In genomic region chr11:14775897-14776296, GRCh38 we compare ENCODE assay signal across 15 cellular contexts.
DNase-seq lines count a peak whose midpoint lies in the region; ATAC-seq and TF ChIP-seq lines count a peak whose summit lies in the region.
"Had no signal": no experiment of that assay in that cellular context is flagged by ENCODE, and none has a peak within 500 bp of the region (broad histone marks: within the 10 kb centered on the region; RNA-seq: fewer than 3 reads in every experiment).

No MANE protein-coding gene starts in this region.

- H3K9me3 Mint-ChIP-seq in activated CD4-positive, alpha-beta T cell treated with anti-CD3 and anti-CD28 coated beads for 36 hours (ENCODE audit: low read depth), result peaks cover 4% of the 10 kb centered on the region
- H3K9me3 Mint-ChIP-seq in activated CD4-positive, alpha-beta T cell treated with anti-CD3 and anti-CD28 coated beads, Interleukin-2, amount 10 ng/mL, durations not matched to agents 7 days and 5 days, result peaks cover 27% of the 10 kb centered on the region
- peaks cover 18% of the 10 kb centered on the region for H3K9me3 Mint-ChIP-seq in activated CD8-positive, alpha-beta T cell treated with anti-CD3 and anti-CD28 coated beads, Interleukin-2, amount 10 ng/mL, durations not matched to agents 7 days and 5 days (ENCODE audit: insufficient read depth)
- H3K9me3 Mint-ChIP-seq in stimulated activated effector memory CD8-positive, alpha-beta T cell treated with anti-CD3 and anti-CD28 coated beads, Interleukin-12 subunit alpha, Interleukin-12 subunit beta, amount 100 ng/mL, for 72 hours, result peaks cover 5% of the 10 kb centered on the region
- H3K9me3 Mint-ChIP-seq: IgD-negative memory B cell had no signal

- no peak overlapping the region for H2AFZ ChIP-seq in DND-41 (ENCODE audit: low read depth, low read length)
- H2AFZ ChIP-seq: GM23248 had no signal

- peaks cover 11% of the 10 kb centered on the region for H3K36me3 ChIP-seq in DND-41 (ENCODE audit: insufficient read depth, low read length)
- H3K36me3 ChIP-seq: HAP-1 had no signal

- no peak overlapping the region for H3K4me3 ChIP-seq in DND-41 (ENCODE audit: low read depth in 1 of 2, low read length in 2 of 2)
- H3K4me3 ChIP-seq: GM23248, HAP-1 had no signal

- no peak overlapping the region for H3K4me3 Mint-ChIP-seq in activated CD4-positive, alpha-beta T cell treated with anti-CD3 and anti-CD28 coated beads for 36 hours
- H3K4me3 Mint-ChIP-seq in activated CD4-positive, alpha-beta T cell treated with anti-CD3 and anti-CD28 coated beads, Interleukin-2, amount 10 ng/mL, durations not matched to agents 7 days and 5 days, result no peak overlapping the region
- H3K4me3 Mint-ChIP-seq in activated CD8-positive, alpha-beta T cell treated with anti-CD3 and anti-CD28 coated beads, Interleukin-2, amount 10 ng/mL, durations not matched to agents 7 days and 5 days, result no peak overlapping the region
- no peak overlapping the region for H3K4me3 Mint-ChIP-seq in stimulated activated effector memory CD8-positive, alpha-beta T cell treated with anti-CD3 and anti-CD28 coated beads, Interleukin-12 subunit alpha, Interleukin-12 subunit beta, amount 100 ng/mL, for 72 hours
- H3K4me3 Mint-ChIP-seq: CD4-positive, alpha-beta memory T cell; IgD-negative memory B cell had no signal

- peaks cover 58% of the 10 kb centered on the region for H3K4me1 Mint-ChIP-seq in activated CD4-positive, alpha-beta T cell treated with anti-CD3 and anti-CD28 coated beads for 36 hours
- H3K4me1 Mint-ChIP-seq in activated CD4-positive, alpha-beta T cell treated with anti-CD3 and anti-CD28 coated beads, Interleukin-2, amount 10 ng/mL, durations not matched to agents 7 days and 5 days, result peaks cover 48% of the 10 kb centered on the region
- peaks cover 55% of the 10 kb centered on the region for H3K4me1 Mint-ChIP-seq in activated CD8-positive, alpha-beta T cell treated with anti-CD3 and anti-CD28 coated beads, Interleukin-2, amount 10 ng/mL, durations not matched to agents 7 days and 5 days (ENCODE audit: low read depth)
- H3K4me1 Mint-ChIP-seq in stimulated activated effector memory CD8-positive, alpha-beta T cell treated with anti-CD3 and anti-CD28 coated beads, Interleukin-12 subunit alpha, Interleukin-12 subunit beta, amount 100 ng/mL, for 72 hours, result peaks cover 31% of the 10 kb centered on the region

- H3K9ac ChIP-seq in DND-41 (ENCODE audit: low read depth, low read length), result no peak overlapping the region
- H3K9ac ChIP-seq: GM23248 had no signal

- 0 out of 2 replicates have a peak, but pooled peaks cover 3% of the 10 kb centered on the region for H4K20me1 ChIP-seq in DND-41 (ENCODE audit: insufficient read depth, low read length)

- intact Hi-C loops in activated CD4-positive, alpha-beta T cell treated with anti-CD3 and anti-CD28 coated beads for 36 hours (cut with DNase I, micrococcal nuclease), result no loop called here

- no peak overlapping the region for H3K4me2 ChIP-seq in DND-41 (ENCODE audit: insufficient read depth, low read length)

- POLR2A ChIA-PET in activated CD4-positive, alpha-beta T cell treated with anti-CD3 and anti-CD28 coated beads for 36 hours (lab: Charles Lee), result no interaction called here
- POLR2A ChIA-PET in activated CD4-positive, alpha-beta T cell treated with anti-CD3 and anti-CD28 coated beads, Interleukin-2, amount 10 ng/mL, durations not matched to agents 7 days and 5 days (lab: Charles Lee), result no interaction called here
- POLR2A ChIA-PET in activated CD8-positive, alpha-beta T cell treated with anti-CD3 and anti-CD28 coated beads, Interleukin-2, amount 10 ng/mL, durations not matched to agents 7 days and 5 days (lab: Charles Lee), result no interaction called here

- H3K27ac ChIP-seq in DND-41 (ENCODE audit: low read length), result 0 out of 2 replicates have a peak overlapping the region, but pooled peaks have one; percentile 36
- H3K27ac ChIP-seq: C4-2B, GM23248 had no signal

- no peaks in the 10 kb centered on the region for H3K4me1 ChIP-seq in DND-41 (ENCODE audit: insufficient read depth, low read length)
- H3K4me1 ChIP-seq: Caco-2 had no signal

- TF ChIP-seq CTCF in DND-41 (IDR thresholded peaks at IDR 0.05; ENCODE audit: borderline replicate concordance, extremely low read depth, low read length, poor library complexity, severe bottlenecking), result no peak

- no peak for DNase-seq in activated CD4-positive, alpha-beta T cell treated with anti-CD3 and anti-CD28 coated beads for 36 hours
- no peak for DNase-seq in activated CD4-positive, alpha-beta T cell treated with anti-CD3 and anti-CD28 coated beads, Interleukin-2, amount 10 ng/mL, durations not matched to agents 7 days and 5 days
- DNase-seq in DND-41, result no peak
- DNase-seq in activated CD8-positive, alpha-beta T cell treated with anti-CD3 and anti-CD28 coated beads, Interleukin-2, amount 10 ng/mL, durations not matched to agents 7 days and 5 days, result no peak
- no peak for DNase-seq in stimulated activated effector memory CD8-positive, alpha-beta T cell treated with anti-CD3 and anti-CD28 coated beads, Interleukin-12 subunit alpha, Interleukin-12 subunit beta, amount 100 ng/mL, for 72 hours (ENCODE audit: low spot score in 2 of 2)
- no peak for DNase-seq in stimulated activated naive CD4-positive, alpha-beta T cell (lab: John Stamatoyannopoulos, UW)
- no peak for DNase-seq in H4 (ENCODE audit: low spot score)
- DNase-seq: 8988T; AML-193; Caco-2; CD4-positive, alpha-beta memory T cell; GM23248 had no signal

- H3K27me3 Mint-ChIP-seq in activated CD4-positive, alpha-beta T cell treated with anti-CD3 and anti-CD28 coated beads for 36 hours, result no peaks in the 10 kb centered on the region
- no peaks in the 10 kb centered on the region for H3K27me3 Mint-ChIP-seq in activated CD4-positive, alpha-beta T cell treated with anti-CD3 and anti-CD28 coated beads, Interleukin-2, amount 10 ng/mL, durations not matched to agents 7 days and 5 days
- H3K27me3 Mint-ChIP-seq in activated CD8-positive, alpha-beta T cell treated with anti-CD3 and anti-CD28 coated beads, Interleukin-2, amount 10 ng/mL, durations not matched to agents 7 days and 5 days (ENCODE audit: low read depth), result no peaks in the 10 kb centered on the region
- H3K27me3 Mint-ChIP-seq: CD4-positive, alpha-beta memory T cell had no signal

- H3K9me3 ChIP-seq in DND-41 (ENCODE audit: insufficient read depth, low read length, severe bottlenecking), result no peaks in the 10 kb centered on the region
- H3K9me3 ChIP-seq: Caco-2, HAP-1 had no signal

- no peaks in the 10 kb centered on the region for H3K79me2 ChIP-seq in DND-41 (ENCODE audit: insufficient read depth, low read length)

- ATAC-seq in activated CD4-positive, alpha-beta T cell treated with anti-CD3 and anti-CD28 coated beads for 36 hours, result no peak
- no peak for ATAC-seq in DND-41 (ENCODE audit: insufficient read depth, low read depth)
- ATAC-seq in activated CD8-positive, alpha-beta T cell treated with anti-CD3 and anti-CD28 coated beads, Interleukin-2, amount 10 ng/mL, durations not matched to agents 7 days and 5 days, result no peak
- no peak for ATAC-seq in stimulated activated effector memory CD8-positive, alpha-beta T cell treated with anti-CD3 and anti-CD28 coated beads, Interleukin-12 subunit alpha, Interleukin-12 subunit beta, amount 100 ng/mL, for 72 hours

- no peaks in the 10 kb centered on the region for H3K27me3 ChIP-seq in DND-41 (ENCODE audit: insufficient read depth, low read length, poor library complexity)

- H3K36me3 Mint-ChIP-seq in activated CD4-positive, alpha-beta T cell treated with anti-CD3 and anti-CD28 coated beads for 36 hours (ENCODE audit: low read depth), result peaks cover 43% of the 10 kb centered on the region
- peaks cover 73% of the 10 kb centered on the region for H3K36me3 Mint-ChIP-seq in activated CD4-positive, alpha-beta T cell treated with anti-CD3 and anti-CD28 coated beads, Interleukin-2, amount 10 ng/mL, durations not matched to agents 7 days and 5 days (ENCODE audit: low read depth)
- peaks cover 78% of the 10 kb centered on the region for H3K36me3 Mint-ChIP-seq in activated CD8-positive, alpha-beta T cell treated with anti-CD3 and anti-CD28 coated beads, Interleukin-2, amount 10 ng/mL, durations not matched to agents 7 days and 5 days (ENCODE audit: low read depth)
- H3K36me3 Mint-ChIP-seq in stimulated activated effector memory CD8-positive, alpha-beta T cell treated with anti-CD3 and anti-CD28 coated beads, Interleukin-12 subunit alpha, Interleukin-12 subunit beta, amount 100 ng/mL, for 72 hours, result peaks cover 15% of the 10 kb centered on the region
- H3K36me3 Mint-ChIP-seq: IgD-negative memory B cell had no signal

- CTCF ChIA-PET in activated CD4-positive, alpha-beta T cell treated with anti-CD3 and anti-CD28 coated beads for 36 hours (lab: Charles Lee), result interaction anchor here (0.7 kb wide), 1 partner anchor 10 kb away, joined by 3 read pairs; no protein-coding TSS in a partner anchor
- CTCF ChIA-PET in activated CD4-positive, alpha-beta T cell treated with anti-CD3 and anti-CD28 coated beads, Interleukin-2, amount 10 ng/mL, durations not matched to agents 7 days and 5 days (lab: Charles Lee), result no interaction called here
- CTCF ChIA-PET in activated CD8-positive, alpha-beta T cell treated with anti-CD3 and anti-CD28 coated beads, Interleukin-2, amount 10 ng/mL, durations not matched to agents 7 days and 5 days (lab: Charles Lee), result no interaction called here

- peak overlapping the region; percentile 33 for H3K27ac Mint-ChIP-seq in activated CD4-positive, alpha-beta T cell treated with anti-CD3 and anti-CD28 coated beads for 36 hours
- H3K27ac Mint-ChIP-seq in activated CD4-positive, alpha-beta T cell treated with anti-CD3 and anti-CD28 coated beads, Interleukin-2, amount 10 ng/mL, durations not matched to agents 7 days and 5 days, result no peak overlapping the region
- H3K27ac Mint-ChIP-seq in activated CD8-positive, alpha-beta T cell treated with anti-CD3 and anti-CD28 coated beads, Interleukin-2, amount 10 ng/mL, durations not matched to agents 7 days and 5 days, result peak overlapping the region; percentile 35
- H3K27ac Mint-ChIP-seq in stimulated activated effector memory CD8-positive, alpha-beta T cell treated with anti-CD3 and anti-CD28 coated beads, Interleukin-12 subunit alpha, Interleukin-12 subunit beta, amount 100 ng/mL, for 72 hours, result peak overlapping the region; percentile 32
- H3K27ac Mint-ChIP-seq: IgD-negative memory B cell had no signal
